ENCODE assay signal across 8 cellular contexts in genomic region chr13:98839826-98840769, GRCh38.
A peak's percentile ranks its signal among the peaks of the same experiment; 100 is the strongest.
DNase-seq lines count a peak whose midpoint lies in the region; ATAC-seq and TF ChIP-seq lines count a peak whose summit lies in the region.

No MANE protein-coding gene starts in this region.

- no peak overlapping the region for H3K27ac Mint-ChIP-seq in T-helper 17 cell

- no peaks in the 10 kb centered on the region for H3K9me3 ChIP-seq in T-helper 17 cell (ENCODE audit: control insufficient read depth, low read length, poor library complexity, severe bottlenecking)
- H3K9me3 ChIP-seq in liver (ENCODE audit: control insufficient read depth in 4 of 4, low read length in 3 of 4): no peaks in the 10 kb centered on the region

- peaks cover 6 to 24% (median 13%) of the 10 kb centered on the region in 4 donors for H3K4me1 ChIP-seq in liver (ENCODE audit: control insufficient read depth in 4 of 4, insufficient read depth in 4 of 4, low read length in 3 of 4)

- peaks cover 6% of the 10 kb centered on the region for H3K4me1 Mint-ChIP-seq in T-helper 17 cell

- TF ChIP-seq CTCF in LNCaP clone FGC (IDR thresholded peaks at IDR 0.05; ENCODE audit: control insufficient read depth, extremely low read depth, insufficient read depth): peak; percentile 76
- peak; percentile 84 for TF ChIP-seq CTCF in liver (IDR thresholded peaks at IDR 0.05; ENCODE audit: low read depth, low read length, missing input control)

- ATAC-seq in Right ventricle myocardium inferior (peak; percentile 96), T-helper 17 cell (peak; percentile 78)

- H3K27me3 ChIP-seq in liver (ENCODE audit: control insufficient read depth in 4 of 4, insufficient read depth in 4 of 4, low read length in 3 of 4): no peaks in the 10 kb centered on the region

- TF ChIP-seq RAD21 in liver (IDR thresholded peaks at IDR 0.05): peak; percentile 76 to 90

- H3K36me3 ChIP-seq in liver (ENCODE audit: control insufficient read depth in 4 of 4, insufficient read depth in 3 of 4, low read depth in 1 of 4, low read length in 3 of 4): no peaks in the 10 kb centered on the region

- no peaks in the 10 kb centered on the region for H3K27me3 Mint-ChIP-seq in T-helper 17 cell

- WGBS in liver: 38% methylated on average over 14 of the region's 14 CpGs

- H3K4me3 ChIP-seq in LNCaP clone FGC (ENCODE audit: low read depth, low read length) (no peak overlapping the region), liver (ENCODE audit: low read depth in 1 of 3, low read length in 3 of 3) (no peak overlapping the region)

- POLR2A ChIA-PET in HEK293T (lab: Yijun Ruan, JAX): no interaction called here

- intact Hi-C loops in Right ventricle myocardium inferior (cut with DNase I): loop anchor here (5.0 to 10.0 kb wide), 3 partner anchors 192 to 393 kb away; no protein-coding TSS in a partner anchor
- intact Hi-C loops in cardiac septum (cut with DNase I): loop anchor here (5.0 to 10.0 kb wide), 3 partner anchors 168 to 395 kb away; no protein-coding TSS in a partner anchor

- DNase-seq in Right ventricle myocardium inferior (ENCODE audit: missing footprints) (peak; percentile 80), cardiac septum (ENCODE audit: low spot score) (no peak), HEK293T (ENCODE audit: extremely low spot score) (peak; percentile 75), LNCaP clone FGC (ENCODE audit: low read depth) (peak; percentile 11), T-helper 17 cell (peak in 2 of 3 donors; percentile 11 to 16), cerebellar cortex (ENCODE audit: low spot score) (peak; percentile 80)
- peak; percentile 14 for DNase-seq in stimulated activated CD8-positive, alpha-beta memory T cell treated with anti-CD3 and anti-CD28 coated beads, Interleukin-12 subunit alpha, Interleukin-12 subunit beta, amount 100 ng/mL, for 1 hour (ENCODE audit: low read depth)

- peak overlapping the region in 1 of 2 donors; percentile 53 for H3K9ac ChIP-seq in liver (ENCODE audit: low read depth in 1 of 2, low read length in 2 of 2)

- CTCF ChIA-PET in HEK293T (lab: Yijun Ruan, JAX): interaction anchor here (0.5 to 1.9 kb wide), 16 partner anchors 10 to 242 kb away, joined by 3 to 25 read pairs (median 3); no protein-coding TSS in a partner anchor

- no peak overlapping the region for H3K27ac ChIP-seq in liver (ENCODE audit: low read depth in 1 of 2, low read length in 2 of 2)

- no peak overlapping the region for H3K4me3 Mint-ChIP-seq in T-helper 17 cell

- H3K36me3 Mint-ChIP-seq in T-helper 17 cell (ENCODE audit: low read depth): no peaks in the 10 kb centered on the region

TF ChIP-seq in HEK293T, 16 proteins besides CTCF, POLR2A, EP300 and RAD21:
- TF ChIP-seq TARDBP (IDR thresholded peaks at IDR 0.05) (no peak), SUZ12 (IDR thresholded peaks at IDR 0.05) (no peak), FOXM1 (IDR thresholded peaks at IDR 0.05; ENCODE audit: borderline replicate concordance) (no peak), CTBP1 (IDR thresholded peaks at IDR 0.05; ENCODE audit: borderline replicate concordance) (no peak), ARNT (IDR thresholded peaks at IDR 0.05) (no peak), NFRKB (IDR thresholded peaks at IDR 0.05) (no peak)
- TF ChIP-seq, protein P1, sequence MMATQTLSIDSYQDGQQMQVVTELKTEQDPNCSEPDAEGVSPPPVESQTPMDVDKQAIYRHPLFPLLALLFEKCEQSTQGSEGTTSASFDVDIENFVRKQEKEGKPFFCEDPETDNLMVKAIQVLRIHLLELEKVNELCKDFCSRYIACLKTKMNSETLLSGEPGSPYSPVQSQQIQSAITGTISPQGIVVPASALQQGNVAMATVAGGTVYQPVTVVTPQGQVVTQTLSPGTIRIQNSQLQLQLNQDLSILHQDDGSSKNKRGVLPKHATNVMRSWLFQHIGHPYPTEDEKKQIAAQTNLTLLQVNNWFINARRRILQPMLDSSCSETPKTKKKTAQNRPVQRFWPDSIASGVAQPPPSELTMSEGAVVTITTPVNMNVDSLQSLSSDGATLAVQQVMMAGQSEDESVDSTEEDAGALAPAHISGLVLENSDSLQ (IDR thresholded peaks at IDR 0.05): no peak

TF ChIP-seq in liver, 16 proteins besides CTCF, POLR2A, EP300 and RAD21:
- TF ChIP-seq RXRA (IDR thresholded peaks at IDR 0.05): peak; percentile 4 to 50
- TF ChIP-seq HNF4A (conservative IDR thresholded peaks at IDR 0.05): peak in 1 of 2 donors; percentile 9
- TF ChIP-seq, protein P2, sequence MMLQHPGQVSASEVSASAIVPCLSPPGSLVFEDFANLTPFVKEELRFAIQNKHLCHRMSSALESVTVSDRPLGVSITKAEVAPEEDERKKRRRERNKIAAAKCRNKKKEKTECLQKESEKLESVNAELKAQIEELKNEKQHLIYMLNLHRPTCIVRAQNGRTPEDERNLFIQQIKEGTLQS (IDR thresholded peaks at IDR 0.05): no peak
